In the genomic region with DNA sequence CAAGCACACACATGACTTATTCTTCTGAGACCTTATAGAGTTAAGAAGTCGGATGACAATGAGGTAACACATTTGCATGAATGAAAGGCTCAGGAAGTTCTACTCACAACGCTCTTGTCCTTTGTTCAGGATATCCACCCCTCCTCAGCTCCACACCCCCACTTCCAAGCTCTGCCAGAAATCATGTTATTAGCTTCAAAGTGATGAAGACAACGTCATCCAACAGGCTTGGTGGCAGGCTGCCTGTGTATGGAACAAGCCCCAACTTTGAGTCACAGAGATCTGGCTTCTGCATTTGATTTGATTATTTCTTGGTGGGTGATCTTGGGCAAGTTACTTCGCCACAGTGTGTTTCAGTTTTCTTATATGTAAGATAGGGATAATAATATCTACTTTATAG, we compare ENCODE assay signal across 23 cellular contexts.
"Had no signal": no experiment of that assay in that cellular context is flagged by ENCODE, and none has a peak within 500 bp of the region (broad histone marks: within the 10 kb centered on the region; RNA-seq: fewer than 3 reads in every experiment).

No MANE protein-coding gene starts in this region.

- H3K36me3 Mint-ChIP-seq: memory B cell; natural killer cell treated with Interleukin-12 subunit alpha and Interleukin-12 subunit beta and Interleukin-15 and Interleukin-18, amount 100 ng/mL, for 72 hours; neural progenitor cell had no signal

- H3K9me3 Mint-ChIP-seq: memory B cell; natural killer cell treated with Interleukin-12 subunit alpha and Interleukin-12 subunit beta and Interleukin-15 and Interleukin-18, amount 100 ng/mL, for 72 hours; neural progenitor cell had no signal

- H3K4me3 Mint-ChIP-seq: memory B cell; natural killer cell treated with Interleukin-12 subunit alpha and Interleukin-12 subunit beta and Interleukin-15 and Interleukin-18, amount 100 ng/mL, for 72 hours; neural progenitor cell had no signal

- H3K4me3 ChIP-seq: coronary artery, dorsolateral prefrontal cortex, esophagus muscularis mucosa, heart left ventricle, lower lobe of right lung, neural progenitor cell, ovary, prostate gland, spleen, tibial artery, upper lobe of left lung, uterus had no signal

- ATAC-seq: heart left ventricle; left lobe of liver; natural killer cell treated with Interleukin-12 subunit alpha and Interleukin-12 subunit beta and Interleukin-15 and Interleukin-18, amount 100 ng/mL, for 72 hours; sciatic nerve had no signal

- H3K27ac Mint-ChIP-seq: memory B cell; natural killer cell treated with Interleukin-12 subunit alpha and Interleukin-12 subunit beta and Interleukin-15 and Interleukin-18, amount 100 ng/mL, for 72 hours; neural progenitor cell had no signal

- DNase-seq: central memory CD4-positive, alpha-beta T cell; effector CD8-positive, alpha-beta T cell; kidney glomerular epithelial cell; lower lobe of right lung; midbrain; nucleus accumbens; ovary; spleen; stimulated activated CD4-positive, alpha-beta T cell treated with anti-CD3 and anti-CD28 coated beads, Interleukin-2, amount 100 ng/mL, for 24 hours; stimulated activated naive CD4-positive, alpha-beta T cell treated with Interleukin-2 at 50 U/mL for 16 hours; tibial artery; uterus had no signal
